8 cellular contexts compared by ENCODE assay signal in the genomic region with DNA sequence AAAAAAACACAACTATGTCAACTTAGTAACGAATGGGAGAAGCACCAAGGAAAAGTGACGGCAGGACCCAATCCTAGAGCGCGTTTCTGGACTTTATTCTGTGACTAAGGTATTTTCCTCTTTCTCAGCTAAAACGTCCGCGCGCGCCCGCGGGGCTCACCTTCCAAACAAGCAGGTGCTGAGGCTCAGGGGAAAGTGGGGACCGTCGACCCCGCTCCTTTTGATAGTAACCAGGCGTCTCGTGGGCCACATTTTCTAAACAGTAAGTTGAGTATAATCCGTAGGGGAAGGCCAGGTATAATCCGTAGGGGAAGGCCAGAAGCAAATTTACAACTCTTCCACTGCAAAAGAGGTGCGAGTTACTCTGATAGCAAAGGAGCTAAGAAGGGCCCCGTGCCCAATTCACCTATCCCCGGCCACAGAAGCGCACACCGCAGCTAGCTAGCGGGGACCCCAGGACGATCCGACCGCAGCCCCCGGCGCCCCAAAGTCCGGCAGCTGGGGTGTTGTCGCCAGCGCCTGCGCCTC. TPM values are rescaled to one million over a fixed set of nuclear protein-coding genes. Genes with fewer than 3 reads are reported as not detected.
A peak's percentile ranks its signal among the peaks of the same experiment; 100 is the strongest.
DNase-seq lines count a peak whose midpoint lies in the region; ATAC-seq and TF ChIP-seq lines count a peak whose summit lies in the region.

No MANE protein-coding gene starts in this region.

- DNase-seq in Panc1 (ENCODE audit: low read depth, low spot score) (no peak), natural killer cell (no peak), A172 (ENCODE audit: low spot score) (no peak), MV-4-11 (lab: John Stamatoyannopoulos, UW) (no peak), nucleus accumbens (lab: John Stamatoyannopoulos, UW) (no peak)

- intact Hi-C loops in Panc1 (cut with micrococcal nuclease; ENCODE audit: unreplicated experiment): no loop called here
- intact Hi-C loops in natural killer cell (cut with micrococcal nuclease): no loop called here

- POLR2A ChIA-PET in Panc1 (lab: Charles Lee): no interaction called here

- no peak for TF ChIP-seq CTCF in Panc1 (IDR thresholded peaks at IDR 0.05)
- no peak for TF ChIP-seq CTCF in natural killer cell (IDR thresholded peaks at IDR 0.05)

- H3K9me3 Mint-ChIP-seq in natural killer cell: no peaks in the 10 kb centered on the region

- no peaks in the 10 kb centered on the region for H3K36me3 Mint-ChIP-seq in natural killer cell

- no peaks in the 10 kb centered on the region for H3K9me3 ChIP-seq in Panc1 (ENCODE audit: control insufficient read depth, insufficient read depth, low read depth, low read length)
- H3K9me3 ChIP-seq in duodenal mucosa (ENCODE audit: control insufficient read depth in 1 of 2, low read length in 2 of 2): no peaks in the 10 kb centered on the region

- peaks cover 0 to 6% of the 10 kb centered on the region in 2 donors for H3K27me3 Mint-ChIP-seq in natural killer cell (ENCODE audit: low read depth in 2 of 2)

- H3K4me3 Mint-ChIP-seq in natural killer cell: peak overlapping the region; percentile 92

- peaks cover 16 to 18% of the 10 kb centered on the region in 2 donors for H3K4me1 Mint-ChIP-seq in natural killer cell

- H3K27ac Mint-ChIP-seq in natural killer cell: peak overlapping the region; percentile 31 to 47

- in situ Hi-C loops in Panc1 (cut with HindIII; ENCODE audit: low pct_unique_long_range_greater_than_20kb, low sequenced_read_pairs): no loop called here

- H3K36me3 ChIP-seq in Panc1 (ENCODE audit: control insufficient read depth, insufficient read depth, low read length): peaks cover 36% of the 10 kb centered on the region
- no peaks in the 10 kb centered on the region for H3K36me3 ChIP-seq in duodenal mucosa (ENCODE audit: control insufficient read depth in 1 of 2, insufficient read depth in 2 of 2, low read length in 2 of 2)

- no peaks in the 10 kb centered on the region for H3K27me3 ChIP-seq in Panc1 (ENCODE audit: control insufficient read depth, insufficient read depth, low read length)
- peaks cover 3 to 10% of the 10 kb centered on the region in 2 donors for H3K27me3 ChIP-seq in duodenal mucosa (ENCODE audit: control insufficient read depth in 1 of 2, insufficient read depth in 2 of 2, low read length in 2 of 2)

- CTCF ChIA-PET in Panc1 (lab: Charles Lee): no interaction called here

- peak overlapping the region; percentile 56 to 62 for H3K9ac ChIP-seq in duodenal mucosa (ENCODE audit: low read depth in 1 of 2, low read length in 2 of 2)

- H3K4me1 ChIP-seq in Panc1 (ENCODE audit: control insufficient read depth, insufficient read depth, low read length) (peaks cover 28% of the 10 kb centered on the region), duodenal mucosa (ENCODE audit: control insufficient read depth in 1 of 2, insufficient read depth in 2 of 2, low read length in 2 of 2) (peaks cover 12 to 22% of the 10 kb centered on the region in 2 donors)

- ATAC-seq in GM18867 (IDR thresholded peaks at IDR 0.05; ENCODE audit: unreplicated experiment): peak; percentile 5
- no peak for ATAC-seq in Panc1
- no peak for ATAC-seq in natural killer cell
- no peak for ATAC-seq in HG03354 (IDR thresholded peaks at IDR 0.05; ENCODE audit: poor library complexity, severe bottlenecking, unreplicated experiment)

- H3K27ac ChIP-seq in Panc1 (ENCODE audit: low read length) (peak overlapping the region; percentile 97), duodenal mucosa (ENCODE audit: low read depth, low read length) (no peak overlapping the region)

- H3K4me3 ChIP-seq in Panc1 (ENCODE audit: low read depth in 2 of 2, low read length in 2 of 2): peak overlapping the region; percentile 89 to 90
- H3K4me3 ChIP-seq in duodenal mucosa (ENCODE audit: low read depth in 1 of 2, low read length in 2 of 2): peak overlapping the region; percentile 72 to 79

- TSS peak; percentile 70 for BruUV-seq in Panc1 (replicated peaks; lab: Mats Ljungman, UMichigan)

RNA-seq across cellular contexts. Expression of a gene that starts 0.7 kb away (rescaled TPM):
- total RNA-seq in Panc1 (2021; ENCODE audit: unreplicated experiment) (151 TPM), natural killer cell (10 to 100 TPM in 1 of 3 donors, 1 to 10 TPM in 2; 5.3 to 10.0 (median 6.8) TPM)
- polyA plus RNA-seq in Panc1 (2012; ENCODE audit: insufficient read length): 33.8 TPM
- total RNA-seq in A172 (2014; rRNA removed; shearing (Covaris generic)): 22.9 and 29.0 TPM in 2 replicates
